ENCODE assay signal across 18 cellular contexts in genomic region chr2:848099-848498, GRCh38.
"Had no signal": no experiment of that assay in that cellular context is flagged by ENCODE, and none has a peak within 500 bp of the region (broad histone marks: within the 10 kb centered on the region; RNA-seq: fewer than 3 reads in every experiment).

No MANE protein-coding gene starts in this region.

- DNase-seq: KBM-7; MG63; NCI-H1092 treated with DMSO at 0.1 percent for 48 hours; NCI-H1436; NCI-H187; NCI-H2029; NCI-H2081 treated with DMSO at 0.1 percent for 48 hours; NCI-H2171; NCI-H226; NCI-H446; NCI-H510A; NCI-H524 treated with DMSO at 0.1 percent for 48 hours; NCI-H69; NK-92 treated with Interleukin-12 subunit alpha and Interleukin-12 subunit beta, amount 100 ng/mL, for 24 hours; SJCRH30; SW 1271 had no signal

- H3K4me1 ChIP-seq: SJCRH30 had no signal

- H3K27me3 ChIP-seq: MG63, SJCRH30 had no signal

- H3K4me3 ChIP-seq: MG63, SJCRH30 had no signal

- H3K27ac ChIP-seq: RWPE1, SJCRH30 had no signal

- ATAC-seq: PC-3 had no signal

- H3K36me3 ChIP-seq: MG63, SJCRH30 had no signal

- H3K9me3 ChIP-seq: MG63, SJCRH30 had no signal
